ENCODE assay signal across 1 cellular context in the genomic region with DNA sequence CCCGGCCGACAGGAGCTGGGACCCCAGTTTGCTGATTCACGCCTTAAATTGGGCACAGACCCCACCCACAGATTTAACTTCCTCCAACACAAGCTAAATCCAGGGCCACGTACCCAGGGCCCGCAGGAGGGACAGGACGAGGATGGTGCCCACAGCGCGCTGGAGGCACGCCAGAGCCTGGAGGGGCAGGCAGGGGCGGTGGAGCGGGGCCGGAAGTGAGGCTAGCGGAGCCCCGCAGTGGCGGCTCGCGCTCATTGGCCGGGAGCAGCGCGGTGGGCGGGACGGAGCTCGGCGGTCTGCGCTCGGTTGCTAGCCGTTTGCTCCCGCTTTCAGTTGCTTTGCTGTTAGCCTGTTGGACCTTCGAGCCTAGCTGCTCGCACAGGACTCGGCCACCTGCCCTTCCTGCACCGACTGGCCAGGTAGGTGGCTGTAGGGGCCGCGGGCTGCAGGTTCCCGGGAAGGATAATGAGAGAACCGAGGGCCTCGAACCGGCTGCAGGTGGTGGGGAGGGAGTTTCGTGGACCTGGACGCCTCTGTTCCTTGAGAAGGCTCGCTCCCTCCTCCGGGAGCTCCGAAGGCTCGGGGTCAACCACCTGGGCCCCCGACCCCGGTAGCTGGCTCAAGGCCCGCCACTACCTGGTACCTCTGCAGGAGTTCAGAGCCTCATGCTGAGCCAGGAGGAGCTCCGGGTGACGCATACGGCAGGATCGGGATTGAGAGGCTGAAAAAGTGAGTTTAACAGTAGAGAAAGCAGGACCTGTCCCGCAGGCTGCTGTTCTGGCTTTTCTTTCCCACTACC.
A peak's percentile ranks its signal among the peaks of the same experiment; 100 is the strongest.
TF ChIP-seq lines count a peak whose summit lies in the region.

A gene (plus strand): TSS at position 332 of the 799 bp plus-strand sequence. CDS start 8,212 bp downstream, outside the sequence.

TF ChIP-seq in HepG2, 621 proteins besides CTCF, POLR2A, EP300 and RAD21 (continued from another document and continues in another):
- TF ChIP-seq, protein P1, sequence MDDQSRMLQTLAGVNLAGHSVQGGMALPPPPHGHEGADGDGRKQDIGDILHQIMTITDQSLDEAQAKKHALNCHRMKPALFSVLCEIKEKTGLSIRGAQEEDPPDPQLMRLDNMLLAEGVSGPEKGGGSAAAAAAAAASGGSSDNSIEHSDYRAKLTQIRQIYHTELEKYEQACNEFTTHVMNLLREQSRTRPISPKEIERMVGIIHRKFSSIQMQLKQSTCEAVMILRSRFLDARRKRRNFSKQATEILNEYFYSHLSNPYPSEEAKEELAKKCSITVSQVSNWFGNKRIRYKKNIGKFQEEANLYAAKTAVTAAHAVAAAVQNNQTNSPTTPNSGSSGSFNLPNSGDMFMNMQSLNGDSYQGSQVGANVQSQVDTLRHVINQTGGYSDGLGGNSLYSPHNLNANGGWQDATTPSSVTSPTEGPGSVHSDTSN (CRISPR knock-in tag; IDR thresholded peaks at IDR 0.05; ENCODE audit: borderline replicate concordance), result 0 out of 2 replicates have a peak, but pooled peaks have one; percentile 62
- TF ChIP-seq ZC3H4 (CRISPR knock-in tag; IDR thresholded peaks at IDR 0.05; ENCODE audit: borderline replicate concordance) (no peak), ZFP90 (CRISPR knock-in tag; IDR thresholded peaks at IDR 0.05; ENCODE audit: borderline replicate concordance) (peak; percentile 83; the same call in 1 of the 2 replicates), TCF12 (IDR thresholded peaks at IDR 0.05) (no peak), TCF12 (CRISPR knock-in tag; IDR thresholded peaks at IDR 0.05) (no peak), ZNF296 (CRISPR knock-in tag; conservative IDR thresholded peaks at IDR 0.05) (no peak), TARDBP (CRISPR knock-in tag; IDR thresholded peaks at IDR 0.05) (peak; percentile 80), ZSCAN12 (CRISPR knock-in tag; IDR thresholded peaks at IDR 0.05) (0 out of 2 replicates have a peak, but pooled peaks have one; percentile 18), MEIS2 (CRISPR knock-in tag; IDR thresholded peaks at IDR 0.05) (0 out of 2 replicates have a peak, but pooled peaks have one; percentile 26), HHEX (CRISPR knock-in tag; IDR thresholded peaks at IDR 0.05) (no peak), ZMAT3 (CRISPR knock-in tag; conservative IDR thresholded peaks at IDR 0.05) (peak; percentile 25; the same call in 1 of the 2 replicates), SMARCE1 (IDR thresholded peaks at IDR 0.05; ENCODE audit: borderline replicate concordance) (no peak), ZNF136 (CRISPR knock-in tag; IDR thresholded peaks at IDR 0.05; ENCODE audit: low read depth) (no peak), ZNF567 (CRISPR knock-in tag; IDR thresholded peaks at IDR 0.05; ENCODE audit: borderline replicate concordance) (0 out of 2 replicates have a peak, but pooled peaks have one; percentile 36), ZFP1 (CRISPR knock-in tag; IDR thresholded peaks at IDR 0.05) (no peak), ZNF510 (CRISPR knock-in tag; IDR thresholded peaks at IDR 0.05; ENCODE audit: low read depth) (peak; percentile 89; the same call in 1 of the 2 replicates), ZNF703 (CRISPR knock-in tag; IDR thresholded peaks at IDR 0.05; ENCODE audit: borderline replicate concordance) (peak; percentile 80; the same call in 1 of the 2 replicates), ZFP36L2 (CRISPR knock-in tag; IDR thresholded peaks at IDR 0.05) (no peak), GATA4 (IDR thresholded peaks at IDR 0.05; ENCODE audit: borderline replicate concordance, low read depth) (peak; percentile 85; the same call in 1 of the 2 replicates), POLR2G (IDR thresholded peaks at IDR 0.05; ENCODE audit: low read depth, low read length) (peak; percentile 93), NFRKB (IDR thresholded peaks at IDR 0.05) (no peak), FIP1L1 (IDR thresholded peaks at IDR 0.05; ENCODE audit: borderline replicate concordance, insufficient read depth, low read depth, low read length) (no peak), RAD51 (IDR thresholded peaks at IDR 0.05; ENCODE audit: borderline replicate concordance) (no peak), ZNF816 (CRISPR knock-in tag; IDR thresholded peaks at IDR 0.05; ENCODE audit: borderline replicate concordance) (peak; percentile 70; the same call in 1 of the 2 replicates), ZNF441 (CRISPR knock-in tag; IDR thresholded peaks at IDR 0.05; ENCODE audit: borderline replicate concordance) (0 out of 2 replicates have a peak, but pooled peaks have one; percentile 26), ZNF235 (CRISPR knock-in tag; IDR thresholded peaks at IDR 0.05; ENCODE audit: borderline replicate concordance) (no peak), KDM1A (CRISPR knock-in tag; IDR thresholded peaks at IDR 0.05) (no peak), ZNF207 (IDR thresholded peaks at IDR 0.05; ENCODE audit: borderline replicate concordance) (no peak), SIX1 (CRISPR knock-in tag; IDR thresholded peaks at IDR 0.05; ENCODE audit: borderline replicate concordance) (no peak), PAWR (CRISPR knock-in tag; IDR thresholded peaks at IDR 0.05; ENCODE audit: borderline replicate concordance) (no peak), MATR3 (CRISPR knock-in tag; IDR thresholded peaks at IDR 0.05) (no peak), RARA (CRISPR knock-in tag; IDR thresholded peaks at IDR 0.05) (no peak), SMC3 (IDR thresholded peaks at IDR 0.05; ENCODE audit: low read length) (no peak), MYC (CRISPR knock-in tag; IDR thresholded peaks at IDR 0.05; ENCODE audit: borderline replicate concordance) (peak; percentile 83), ZNF891 (CRISPR knock-in tag; IDR thresholded peaks at IDR 0.05) (no peak)
- TF ChIP-seq, protein P2, sequence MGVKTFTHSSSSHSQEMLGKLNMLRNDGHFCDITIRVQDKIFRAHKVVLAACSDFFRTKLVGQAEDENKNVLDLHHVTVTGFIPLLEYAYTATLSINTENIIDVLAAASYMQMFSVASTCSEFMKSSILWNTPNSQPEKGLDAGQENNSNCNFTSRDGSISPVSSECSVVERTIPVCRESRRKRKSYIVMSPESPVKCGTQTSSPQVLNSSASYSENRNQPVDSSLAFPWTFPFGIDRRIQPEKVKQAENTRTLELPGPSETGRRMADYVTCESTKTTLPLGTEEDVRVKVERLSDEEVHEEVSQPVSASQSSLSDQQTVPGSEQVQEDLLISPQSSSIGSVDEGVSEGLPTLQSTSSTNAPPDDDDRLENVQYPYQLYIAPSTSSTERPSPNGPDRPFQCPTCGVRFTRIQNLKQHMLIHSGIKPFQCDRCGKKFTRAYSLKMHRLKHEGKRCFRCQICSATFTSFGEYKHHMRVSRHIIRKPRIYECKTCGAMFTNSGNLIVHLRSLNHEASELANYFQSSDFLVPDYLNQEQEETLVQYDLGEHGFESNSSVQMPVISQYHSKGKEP (CRISPR knock-in tag; IDR thresholded peaks at IDR 0.05), result 0 out of 2 replicates have a peak, but pooled peaks have one; percentile 40
- TF ChIP-seq, protein P3, sequence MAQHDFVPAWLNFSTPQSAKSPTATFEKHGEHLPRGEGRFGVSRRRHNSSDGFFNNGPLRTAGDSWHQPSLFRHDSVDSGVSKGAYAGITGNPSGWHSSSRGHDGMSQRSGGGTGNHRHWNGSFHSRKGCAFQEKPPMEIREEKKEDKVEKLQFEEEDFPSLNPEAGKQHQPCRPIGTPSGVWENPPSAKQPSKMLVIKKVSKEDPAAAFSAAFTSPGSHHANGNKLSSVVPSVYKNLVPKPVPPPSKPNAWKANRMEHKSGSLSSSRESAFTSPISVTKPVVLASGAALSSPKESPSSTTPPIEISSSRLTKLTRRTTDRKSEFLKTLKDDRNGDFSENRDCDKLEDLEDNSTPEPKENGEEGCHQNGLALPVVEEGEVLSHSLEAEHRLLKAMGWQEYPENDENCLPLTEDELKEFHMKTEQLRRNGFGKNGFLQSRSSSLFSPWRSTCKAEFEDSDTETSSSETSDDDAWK (CRISPR knock-in tag; IDR thresholded peaks at IDR 0.05), result no peak
- TF ChIP-seq, protein P4, sequence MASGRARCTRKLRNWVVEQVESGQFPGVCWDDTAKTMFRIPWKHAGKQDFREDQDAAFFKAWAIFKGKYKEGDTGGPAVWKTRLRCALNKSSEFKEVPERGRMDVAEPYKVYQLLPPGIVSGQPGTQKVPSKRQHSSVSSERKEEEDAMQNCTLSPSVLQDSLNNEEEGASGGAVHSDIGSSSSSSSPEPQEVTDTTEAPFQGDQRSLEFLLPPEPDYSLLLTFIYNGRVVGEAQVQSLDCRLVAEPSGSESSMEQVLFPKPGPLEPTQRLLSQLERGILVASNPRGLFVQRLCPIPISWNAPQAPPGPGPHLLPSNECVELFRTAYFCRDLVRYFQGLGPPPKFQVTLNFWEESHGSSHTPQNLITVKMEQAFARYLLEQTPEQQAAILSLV (CRISPR knock-in tag; IDR thresholded peaks at IDR 0.05; ENCODE audit: borderline replicate concordance), result peak; percentile 84; the same call in 1 of the 2 replicates
- TF ChIP-seq, protein P5, sequence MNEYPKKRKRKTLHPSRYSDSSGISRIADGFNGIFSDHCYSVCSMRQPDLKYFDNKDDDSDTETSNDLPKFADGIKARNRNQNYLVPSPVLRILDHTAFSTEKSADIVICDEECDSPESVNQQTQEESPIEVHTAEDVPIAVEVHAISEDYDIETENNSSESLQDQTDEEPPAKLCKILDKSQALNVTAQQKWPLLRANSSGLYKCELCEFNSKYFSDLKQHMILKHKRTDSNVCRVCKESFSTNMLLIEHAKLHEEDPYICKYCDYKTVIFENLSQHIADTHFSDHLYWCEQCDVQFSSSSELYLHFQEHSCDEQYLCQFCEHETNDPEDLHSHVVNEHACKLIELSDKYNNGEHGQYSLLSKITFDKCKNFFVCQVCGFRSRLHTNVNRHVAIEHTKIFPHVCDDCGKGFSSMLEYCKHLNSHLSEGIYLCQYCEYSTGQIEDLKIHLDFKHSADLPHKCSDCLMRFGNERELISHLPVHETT (CRISPR knock-in tag; conservative IDR thresholded peaks at IDR 0.05), result no peak; the same call in 1 of the 2 replicates
- TF ChIP-seq, protein P6, sequence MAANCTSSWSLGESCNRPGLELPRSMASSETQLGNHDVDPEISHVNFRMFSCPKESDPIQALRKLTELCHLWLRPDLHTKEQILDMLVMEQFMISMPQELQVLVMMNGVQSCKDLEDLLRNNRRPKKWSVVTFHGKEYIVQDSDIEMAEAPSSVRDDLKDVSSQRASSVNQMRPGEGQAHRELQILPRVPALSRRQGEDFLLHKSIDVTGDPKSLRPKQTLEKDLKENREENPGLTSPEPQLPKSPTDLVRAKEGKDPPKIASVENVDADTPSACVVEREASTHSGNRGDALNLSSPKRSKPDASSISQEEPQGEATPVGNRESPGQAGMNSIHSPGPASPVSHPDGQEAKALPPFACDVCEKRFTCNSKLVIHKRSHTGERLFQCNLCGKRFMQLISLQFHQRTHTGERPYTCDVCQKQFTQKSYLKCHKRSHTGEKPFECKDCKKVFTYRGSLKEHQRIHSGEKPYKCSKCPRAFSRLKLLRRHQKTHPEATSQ (CRISPR knock-in tag; IDR thresholded peaks at IDR 0.05; ENCODE audit: borderline replicate concordance), result peak; percentile 11; the same call in 1 of the 2 replicates
- TF ChIP-seq, protein P7, sequence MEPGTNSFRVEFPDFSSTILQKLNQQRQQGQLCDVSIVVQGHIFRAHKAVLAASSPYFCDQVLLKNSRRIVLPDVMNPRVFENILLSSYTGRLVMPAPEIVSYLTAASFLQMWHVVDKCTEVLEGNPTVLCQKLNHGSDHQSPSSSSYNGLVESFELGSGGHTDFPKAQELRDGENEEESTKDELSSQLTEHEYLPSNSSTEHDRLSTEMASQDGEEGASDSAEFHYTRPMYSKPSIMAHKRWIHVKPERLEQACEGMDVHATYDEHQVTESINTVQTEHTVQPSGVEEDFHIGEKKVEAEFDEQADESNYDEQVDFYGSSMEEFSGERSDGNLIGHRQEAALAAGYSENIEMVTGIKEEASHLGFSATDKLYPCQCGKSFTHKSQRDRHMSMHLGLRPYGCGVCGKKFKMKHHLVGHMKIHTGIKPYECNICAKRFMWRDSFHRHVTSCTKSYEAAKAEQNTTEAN (CRISPR knock-in tag; conservative IDR thresholded peaks at IDR 0.05), result no peak; the same call in 1 of the 2 replicates
- TF ChIP-seq, protein P8, sequence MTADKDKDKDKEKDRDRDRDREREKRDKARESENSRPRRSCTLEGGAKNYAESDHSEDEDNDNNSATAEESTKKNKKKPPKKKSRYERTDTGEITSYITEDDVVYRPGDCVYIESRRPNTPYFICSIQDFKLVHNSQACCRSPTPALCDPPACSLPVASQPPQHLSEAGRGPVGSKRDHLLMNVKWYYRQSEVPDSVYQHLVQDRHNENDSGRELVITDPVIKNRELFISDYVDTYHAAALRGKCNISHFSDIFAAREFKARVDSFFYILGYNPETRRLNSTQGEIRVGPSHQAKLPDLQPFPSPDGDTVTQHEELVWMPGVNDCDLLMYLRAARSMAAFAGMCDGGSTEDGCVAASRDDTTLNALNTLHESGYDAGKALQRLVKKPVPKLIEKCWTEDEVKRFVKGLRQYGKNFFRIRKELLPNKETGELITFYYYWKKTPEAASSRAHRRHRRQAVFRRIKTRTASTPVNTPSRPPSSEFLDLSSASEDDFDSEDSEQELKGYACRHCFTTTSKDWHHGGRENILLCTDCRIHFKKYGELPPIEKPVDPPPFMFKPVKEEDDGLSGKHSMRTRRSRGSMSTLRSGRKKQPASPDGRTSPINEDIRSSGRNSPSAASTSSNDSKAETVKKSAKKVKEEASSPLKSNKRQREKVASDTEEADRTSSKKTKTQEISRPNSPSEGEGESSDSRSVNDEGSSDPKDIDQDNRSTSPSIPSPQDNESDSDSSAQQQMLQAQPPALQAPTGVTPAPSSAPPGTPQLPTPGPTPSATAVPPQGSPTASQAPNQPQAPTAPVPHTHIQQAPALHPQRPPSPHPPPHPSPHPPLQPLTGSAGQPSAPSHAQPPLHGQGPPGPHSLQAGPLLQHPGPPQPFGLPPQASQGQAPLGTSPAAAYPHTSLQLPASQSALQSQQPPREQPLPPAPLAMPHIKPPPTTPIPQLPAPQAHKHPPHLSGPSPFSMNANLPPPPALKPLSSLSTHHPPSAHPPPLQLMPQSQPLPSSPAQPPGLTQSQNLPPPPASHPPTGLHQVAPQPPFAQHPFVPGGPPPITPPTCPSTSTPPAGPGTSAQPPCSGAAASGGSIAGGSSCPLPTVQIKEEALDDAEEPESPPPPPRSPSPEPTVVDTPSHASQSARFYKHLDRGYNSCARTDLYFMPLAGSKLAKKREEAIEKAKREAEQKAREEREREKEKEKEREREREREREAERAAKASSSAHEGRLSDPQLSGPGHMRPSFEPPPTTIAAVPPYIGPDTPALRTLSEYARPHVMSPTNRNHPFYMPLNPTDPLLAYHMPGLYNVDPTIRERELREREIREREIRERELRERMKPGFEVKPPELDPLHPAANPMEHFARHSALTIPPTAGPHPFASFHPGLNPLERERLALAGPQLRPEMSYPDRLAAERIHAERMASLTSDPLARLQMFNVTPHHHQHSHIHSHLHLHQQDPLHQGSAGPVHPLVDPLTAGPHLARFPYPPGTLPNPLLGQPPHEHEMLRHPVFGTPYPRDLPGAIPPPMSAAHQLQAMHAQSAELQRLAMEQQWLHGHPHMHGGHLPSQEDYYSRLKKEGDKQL (CRISPR knock-in tag; IDR thresholded peaks at IDR 0.05; ENCODE audit: low read depth), result 0 out of 2 replicates have a peak, but pooled peaks have one; percentile 19
